28 cellular contexts compared by ENCODE assay signal in genomic region chr4:186891859-186892486, GRCh38.
"Had no signal": no experiment of that assay in that cellular context is flagged by ENCODE, and none has a peak within 500 bp of the region (broad histone marks: within the 10 kb centered on the region; RNA-seq: fewer than 3 reads in every experiment).

No MANE protein-coding gene starts in this region.

- H3K36me3 ChIP-seq: ascending aorta, brain microvascular endothelial cell, esophagus squamous epithelium, gastroesophageal sphincter, WERI-Rb-1 had no signal

- H3K4me1 ChIP-seq: ascending aorta, gastroesophageal sphincter had no signal

- H3K27me3 ChIP-seq: ascending aorta, brain microvascular endothelial cell, esophagus squamous epithelium, gastroesophageal sphincter had no signal

- FAIRE-seq: colon had no signal

- H3K9me3 ChIP-seq: ascending aorta, gastroesophageal sphincter had no signal

- H3K27ac ChIP-seq: ascending aorta, brain microvascular endothelial cell, esophagus squamous epithelium, gastroesophageal sphincter, WERI-Rb-1 had no signal

- ATAC-seq: activated CD4-positive, CD25-positive, alpha-beta regulatory T cell treated with anti-CD3 and anti-CD28 coated beads, Interleukin-2, amount 50 U/mL, for 24 hours; activated CD8-positive, alpha-beta T cell treated with anti-CD3 and anti-CD28 coated beads for 36 hours; activated naive CD4-positive, alpha-beta T cell treated with anti-CD3 and anti-CD28 coated beads, Interleukin-2, amount 50 U/mL, for 72 hours; effector memory CD8-positive, alpha-beta T cell; gastroesophageal sphincter; T-helper 17 cell had no signal

- DNase-seq: activated B cell treated with CpG ODN at 0.5 μM for 24 hours; activated CD4-positive, alpha-beta T cell treated with anti-CD3 and anti-CD28 coated beads for 48 hours; activated CD4-positive, alpha-beta T cell treated with anti-CD3 and anti-CD28 coated beads, Interleukin-2, amount 50 U/mL, for 1 hour; activated CD4-positive, alpha-beta T cell treated with anti-CD3 and anti-CD28 coated beads, Interleukin-2, amount 50 U/mL, for 48 hours; activated CD8-positive, alpha-beta memory T cell treated with anti-CD3 and anti-CD28 coated beads for 24 hours; activated CD8-positive, alpha-beta T cell treated with anti-CD3 and anti-CD28 coated beads for 36 hours; activated gamma-delta T cell; activated naive CD4-positive, alpha-beta T cell; activated naive CD4-positive, alpha-beta T cell treated with anti-CD3 and anti-CD28 coated beads, Interleukin-2, amount 10 ng/mL, durations not matched to agents 7 days and 5 days; activated naive CD8-positive, alpha-beta T cell treated with anti-CD3 and anti-CD28 coated beads, Interleukin-2, amount 10 ng/mL, durations not matched to agents 7 days and 5 days; activated T-cell treated with anti-CD3 and anti-CD28 coated beads, Interleukin-2, amount 50 U/mL, for 48 hours; brain microvascular endothelial cell; cortex of kidney; dermis blood vessel endothelial cell; effector CD4-positive, alpha-beta T cell; effector memory CD8-positive, alpha-beta T cell; erythroblast; esophagus squamous epithelium; foreskin melanocyte; T-helper 1 cell; T-helper 17 cell; T1000; WERI-Rb-1 had no signal

- H3K4me3 ChIP-seq: ascending aorta, esophagus squamous epithelium, gastroesophageal sphincter had no signal
